In genomic region chr19:39449116-39449797, GRCh38 we compare ENCODE assay signal across 16 cellular contexts. TPM values are rescaled to one million over a fixed set of nuclear protein-coding genes. Genes with fewer than 3 reads are reported as not detected.
DNase-seq lines count a peak whose midpoint lies in the region; ATAC-seq and TF ChIP-seq lines count a peak whose summit lies in the region.
"Had no signal": no experiment of that assay in that cellular context is flagged by ENCODE, and none has a peak within 500 bp of the region (broad histone marks: within the 10 kb centered on the region; RNA-seq: fewer than 3 reads in every experiment).

No MANE protein-coding gene starts in this region.

- H3K27me3 Mint-ChIP-seq in Caco-2 (ENCODE audit: insufficient read depth, unreplicated experiment) (no peaks in the 10 kb centered on the region), nephron (ENCODE audit: low read depth) (no peaks in the 10 kb centered on the region)
- H3K27me3 Mint-ChIP-seq in activated naive CD8-positive, alpha-beta T cell = no peaks in the 10 kb centered on the region

- no peak overlapping the region for H3K4me2 ChIP-seq in Karpas-422 (ENCODE audit: low read depth, low read length, poor library complexity, severe bottlenecking)

- H4K20me1 ChIP-seq in Karpas-422 (ENCODE audit: insufficient read depth, low read depth, low read length) = peaks cover 25% of the 10 kb centered on the region

- no TSS peak for BruUV-seq in Caco-2 (replicated peaks; lab: Mats Ljungman, UMichigan)

- DNase-seq in Caco-2 (no peak), Karpas-422 (no peak), tibial artery (no peak), head of caudate nucleus (no peak)
- DNase-seq: activated CD8-positive, alpha-beta memory T cell treated with anti-CD3 and anti-CD28 coated beads, Interleukin-2, amount 50 U/mL, for 4 hours; aorta; GDM1; hypothalamus; NCI-H1092; NK-92 treated with Interleukin-12 subunit alpha and Interleukin-12 subunit beta, amount 100 ng/mL, for 24 hours; retina; SJCRH30; transverse colon had no signal

- peak overlapping the region; percentile 12; the same call in 1 of the 2 replicates for H3K9ac ChIP-seq in Karpas-422 (ENCODE audit: low read length)

- no peaks in the 10 kb centered on the region for H3K27me3 ChIP-seq in Caco-2 (replicated peaks; ENCODE audit: control insufficient read depth, insufficient read depth, low read length)
- no peaks in the 10 kb centered on the region for H3K27me3 ChIP-seq in Karpas-422 (ENCODE audit: low read length)
- no peaks in the 10 kb centered on the region for H3K27me3 ChIP-seq in tibial artery
- H3K27me3 ChIP-seq: SJCRH30, transverse colon had no signal

- POLR2A ChIA-PET in Caco-2 (lab: Charles Lee) = no interaction called here

- H3K27ac Mint-ChIP-seq in Caco-2 (ENCODE audit: unreplicated experiment) (peak overlapping the region; percentile 61), nephron (peak overlapping the region in 1 of 3 experiments; percentile 48)
- peak overlapping the region; percentile 99 for H3K27ac Mint-ChIP-seq in activated naive CD8-positive, alpha-beta T cell

- H3K36me3 ChIP-seq in Caco-2 (ENCODE audit: control insufficient read depth, insufficient read depth, low read length) (peaks cover 3% of the 10 kb centered on the region), Karpas-422 (ENCODE audit: insufficient read depth, low read length) (peaks cover 18% of the 10 kb centered on the region), tibial artery (peaks cover 7 to 36% (median 11%) of the 10 kb centered on the region in 3 donors)

- H3K36me3 Mint-ChIP-seq in Caco-2 (ENCODE audit: insufficient read depth, unreplicated experiment) = peaks cover 74% of the 10 kb centered on the region
- H3K36me3 Mint-ChIP-seq in activated naive CD8-positive, alpha-beta T cell = peaks cover 14% of the 10 kb centered on the region
- H3K36me3 Mint-ChIP-seq in nephron (ENCODE audit: low read depth) = peaks cover 48% of the 10 kb centered on the region

- H2AFZ ChIP-seq in Karpas-422 (ENCODE audit: low read length) = no peak overlapping the region

- H3K4me3 Mint-ChIP-seq in Caco-2 (ENCODE audit: unreplicated experiment) = no peak overlapping the region
- peak overlapping the region; percentile 97 for H3K4me3 Mint-ChIP-seq in activated naive CD8-positive, alpha-beta T cell
- peak overlapping the region in 2 of 3 experiments; percentile 11 to 70 for H3K4me3 Mint-ChIP-seq in nephron

- H3K4me3 ChIP-seq in Caco-2 (ENCODE audit: low read depth, low read length) = no peak overlapping the region
- H3K4me3 ChIP-seq in Karpas-422 (ENCODE audit: low read length) = no peak overlapping the region
- H3K4me3 ChIP-seq in tibial artery = no peak overlapping the region
- H3K4me3 ChIP-seq: SJCRH30, transverse colon had no signal

- H3K4me1 Mint-ChIP-seq in Caco-2 (ENCODE audit: low read depth, unreplicated experiment) = peaks cover 18% of the 10 kb centered on the region
- H3K4me1 Mint-ChIP-seq in activated naive CD8-positive, alpha-beta T cell (ENCODE audit: low read depth) = peaks cover 70% of the 10 kb centered on the region
- H3K4me1 Mint-ChIP-seq in nephron = peaks cover 26% of the 10 kb centered on the region

- ATAC-seq in HG03095 (IDR thresholded peaks at IDR 0.05; ENCODE audit: unreplicated experiment) = no peak

- H3K79me2 ChIP-seq in Karpas-422 (ENCODE audit: low read length) = peaks cover 94% of the 10 kb centered on the region

- H3K9me2 ChIP-seq in Karpas-422 (replicated peaks; ENCODE audit: insufficient read depth, low read length) = no peaks in the 10 kb centered on the region

- no peak overlapping the region for H3K27ac ChIP-seq in Karpas-422 (ENCODE audit: low read length)
- no peak overlapping the region for H3K27ac ChIP-seq in tibial artery
- H3K27ac ChIP-seq: SJCRH30, transverse colon had no signal

- no peak for TF ChIP-seq CTCF in Caco-2 (IDR thresholded peaks at IDR 0.05; ENCODE audit: insufficient read depth in 1 of 2, low read depth in 1 of 2, low read length in 1 of 2, severe bottlenecking in 1 of 2, unreplicated experiment in 1 of 2)
- TF ChIP-seq CTCF in nephron (IDR thresholded peaks at IDR 0.05; ENCODE audit: unreplicated experiment in 3 of 3) = no peak
- no peak for TF ChIP-seq CTCF in tibial artery (IDR thresholded peaks at IDR 0.05)

- CTCF ChIA-PET in Caco-2 (lab: Charles Lee) = interaction anchor here (0.6 to 0.7 kb wide), 2 partner anchors 25 kb away, joined by 3 read pairs; no protein-coding TSS in a partner anchor

- intact Hi-C loops in Caco-2 (cut with micrococcal nuclease; ENCODE audit: unreplicated experiment) = no loop called here
- intact Hi-C loops in tibial artery (cut with DNase I; ENCODE audit: low total_unique reads) = no loop called here
- intact Hi-C loops in head of caudate nucleus (cut with DNase I) = loop anchor here (5.0 kb wide), 1 partner anchor 38 kb away; no protein-coding TSS in a partner anchor

- no peaks in the 10 kb centered on the region for H3K9me3 Mint-ChIP-seq in Caco-2 (ENCODE audit: unreplicated experiment)
- H3K9me3 Mint-ChIP-seq in activated naive CD8-positive, alpha-beta T cell (ENCODE audit: low read depth) = no peaks in the 10 kb centered on the region
- H3K9me3 Mint-ChIP-seq in nephron = no peaks in the 10 kb centered on the region

- no peaks in the 10 kb centered on the region for H3K9me3 ChIP-seq in Caco-2
- no peaks in the 10 kb centered on the region for H3K9me3 ChIP-seq in Karpas-422 (ENCODE audit: low read length)
- no peaks in the 10 kb centered on the region for H3K9me3 ChIP-seq in tibial artery
- H3K9me3 ChIP-seq: SJCRH30, transverse colon had no signal

- peaks cover 8% of the 10 kb centered on the region for H3K4me1 ChIP-seq in Caco-2
- H3K4me1 ChIP-seq in Karpas-422 (ENCODE audit: low read length) = peaks cover 35% of the 10 kb centered on the region
- H3K4me1 ChIP-seq in tibial artery = peaks cover 0 to 49% (median 36%) of the 10 kb centered on the region in 4 donors

RNA-seq across cellular contexts. Expression of gene SUPT5H, which starts 3.9 kb away (rescaled TPM):
- total RNA-seq in Caco-2 (2022) = 171 and 188 TPM in 2 replicates
- total RNA-seq in Karpas-422 (2014; rRNA removed; shearing (Covaris generic); ENCODE audit: low replicate concordance) = 55.3 and 66.3 TPM in 2 replicates

RNA-seq across cellular contexts. Expression of gene RPS16, which starts 13.5 kb away (rescaled TPM):
- 2,801 and 3,019 TPM in 2 replicates for total RNA-seq in Caco-2 (2022)
- 378 and 758 TPM in 2 replicates for total RNA-seq in Karpas-422 (2014; rRNA removed; shearing (Covaris generic); ENCODE audit: low replicate concordance)

RNA-seq across cellular contexts. Expression of gene TIMM50, which starts 31.4 kb away (rescaled TPM):
- total RNA-seq in Caco-2 (2022) = 152 and 162 TPM in 2 replicates
- total RNA-seq in Karpas-422 (2014; rRNA removed; shearing (Covaris generic); ENCODE audit: low replicate concordance) = 61.2 and 101 TPM in 2 replicates

RNA-seq across cellular contexts. Expression of gene PLEKHG2, which starts 36.8 kb away (rescaled TPM):
- 49.8 and 64.1 TPM in 2 replicates for total RNA-seq in Caco-2 (2022)
- 19.0 and 22.2 TPM in 2 replicates for total RNA-seq in Karpas-422 (2014; rRNA removed; shearing (Covaris generic); ENCODE audit: low replicate concordance)

RNA-seq across cellular contexts. Expression of gene ZFP36, which starts 42.6 kb away (rescaled TPM):
- 25.8 and 29.7 TPM in 2 replicates for total RNA-seq in Caco-2 (2022)
- total RNA-seq in Karpas-422 (2014; rRNA removed; shearing (Covaris generic); ENCODE audit: low replicate concordance) = 10.3 and 16.3 TPM in 2 replicates
